In the genomic region with DNA sequence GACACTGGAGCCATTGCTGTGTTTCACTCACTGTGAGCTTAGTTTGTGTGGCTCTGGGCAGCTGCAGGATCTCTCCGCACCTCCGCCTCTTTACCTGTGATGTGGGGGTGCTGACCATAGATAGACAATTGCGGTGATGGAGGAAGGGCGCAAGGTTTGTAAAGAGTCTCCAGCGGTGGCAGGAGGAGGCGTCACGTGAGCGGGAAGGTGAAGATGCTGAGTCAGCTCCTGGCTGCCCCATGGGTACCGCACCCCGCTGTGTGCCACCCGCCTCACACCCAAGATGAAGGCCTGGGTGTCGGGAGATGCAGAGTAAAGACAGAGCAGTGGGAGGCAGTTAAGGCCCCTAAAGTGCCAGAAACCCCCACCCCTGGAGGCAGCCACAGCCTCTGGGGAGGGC, we compare ENCODE assay signal across 1 cellular context.
TF ChIP-seq lines count a peak whose summit lies in the region.

No MANE protein-coding gene starts in this region.

TF ChIP-seq in K562, 482 proteins besides CTCF, POLR2A, EP300 and RAD21 (continued from another document):
- TF ChIP-seq, protein P1, sequence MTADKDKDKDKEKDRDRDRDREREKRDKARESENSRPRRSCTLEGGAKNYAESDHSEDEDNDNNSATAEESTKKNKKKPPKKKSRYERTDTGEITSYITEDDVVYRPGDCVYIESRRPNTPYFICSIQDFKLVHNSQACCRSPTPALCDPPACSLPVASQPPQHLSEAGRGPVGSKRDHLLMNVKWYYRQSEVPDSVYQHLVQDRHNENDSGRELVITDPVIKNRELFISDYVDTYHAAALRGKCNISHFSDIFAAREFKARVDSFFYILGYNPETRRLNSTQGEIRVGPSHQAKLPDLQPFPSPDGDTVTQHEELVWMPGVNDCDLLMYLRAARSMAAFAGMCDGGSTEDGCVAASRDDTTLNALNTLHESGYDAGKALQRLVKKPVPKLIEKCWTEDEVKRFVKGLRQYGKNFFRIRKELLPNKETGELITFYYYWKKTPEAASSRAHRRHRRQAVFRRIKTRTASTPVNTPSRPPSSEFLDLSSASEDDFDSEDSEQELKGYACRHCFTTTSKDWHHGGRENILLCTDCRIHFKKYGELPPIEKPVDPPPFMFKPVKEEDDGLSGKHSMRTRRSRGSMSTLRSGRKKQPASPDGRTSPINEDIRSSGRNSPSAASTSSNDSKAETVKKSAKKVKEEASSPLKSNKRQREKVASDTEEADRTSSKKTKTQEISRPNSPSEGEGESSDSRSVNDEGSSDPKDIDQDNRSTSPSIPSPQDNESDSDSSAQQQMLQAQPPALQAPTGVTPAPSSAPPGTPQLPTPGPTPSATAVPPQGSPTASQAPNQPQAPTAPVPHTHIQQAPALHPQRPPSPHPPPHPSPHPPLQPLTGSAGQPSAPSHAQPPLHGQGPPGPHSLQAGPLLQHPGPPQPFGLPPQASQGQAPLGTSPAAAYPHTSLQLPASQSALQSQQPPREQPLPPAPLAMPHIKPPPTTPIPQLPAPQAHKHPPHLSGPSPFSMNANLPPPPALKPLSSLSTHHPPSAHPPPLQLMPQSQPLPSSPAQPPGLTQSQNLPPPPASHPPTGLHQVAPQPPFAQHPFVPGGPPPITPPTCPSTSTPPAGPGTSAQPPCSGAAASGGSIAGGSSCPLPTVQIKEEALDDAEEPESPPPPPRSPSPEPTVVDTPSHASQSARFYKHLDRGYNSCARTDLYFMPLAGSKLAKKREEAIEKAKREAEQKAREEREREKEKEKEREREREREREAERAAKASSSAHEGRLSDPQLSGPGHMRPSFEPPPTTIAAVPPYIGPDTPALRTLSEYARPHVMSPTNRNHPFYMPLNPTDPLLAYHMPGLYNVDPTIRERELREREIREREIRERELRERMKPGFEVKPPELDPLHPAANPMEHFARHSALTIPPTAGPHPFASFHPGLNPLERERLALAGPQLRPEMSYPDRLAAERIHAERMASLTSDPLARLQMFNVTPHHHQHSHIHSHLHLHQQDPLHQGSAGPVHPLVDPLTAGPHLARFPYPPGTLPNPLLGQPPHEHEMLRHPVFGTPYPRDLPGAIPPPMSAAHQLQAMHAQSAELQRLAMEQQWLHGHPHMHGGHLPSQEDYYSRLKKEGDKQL (CRISPR knock-in tag; IDR thresholded peaks at IDR 0.05; ENCODE audit: borderline replicate concordance), result no peak
- TF ChIP-seq ZNF316 (IDR thresholded peaks at IDR 0.05) (peak; percentile 84), SMAD3 (CRISPR knock-in tag; conservative IDR thresholded peaks at IDR 0.05) (no peak), RB1 (IDR thresholded peaks at IDR 0.05; ENCODE audit: low read depth) (no peak), TCFL5 (CRISPR knock-in tag; conservative IDR thresholded peaks at IDR 0.05) (no peak), PURB (CRISPR knock-in tag; IDR thresholded peaks at IDR 0.05; ENCODE audit: low read depth) (no peak), FOXK2 (conservative IDR thresholded peaks at IDR 0.05 in 1 of 2, IDR thresholded peaks at IDR 0.05 in 1 of 2; ENCODE audit: low read depth in 2 of 2) (no peak), ZKSCAN1 (IDR thresholded peaks at IDR 0.05; ENCODE audit: low read depth, low read length) (no peak)
- TF ChIP-seq, protein P2, sequence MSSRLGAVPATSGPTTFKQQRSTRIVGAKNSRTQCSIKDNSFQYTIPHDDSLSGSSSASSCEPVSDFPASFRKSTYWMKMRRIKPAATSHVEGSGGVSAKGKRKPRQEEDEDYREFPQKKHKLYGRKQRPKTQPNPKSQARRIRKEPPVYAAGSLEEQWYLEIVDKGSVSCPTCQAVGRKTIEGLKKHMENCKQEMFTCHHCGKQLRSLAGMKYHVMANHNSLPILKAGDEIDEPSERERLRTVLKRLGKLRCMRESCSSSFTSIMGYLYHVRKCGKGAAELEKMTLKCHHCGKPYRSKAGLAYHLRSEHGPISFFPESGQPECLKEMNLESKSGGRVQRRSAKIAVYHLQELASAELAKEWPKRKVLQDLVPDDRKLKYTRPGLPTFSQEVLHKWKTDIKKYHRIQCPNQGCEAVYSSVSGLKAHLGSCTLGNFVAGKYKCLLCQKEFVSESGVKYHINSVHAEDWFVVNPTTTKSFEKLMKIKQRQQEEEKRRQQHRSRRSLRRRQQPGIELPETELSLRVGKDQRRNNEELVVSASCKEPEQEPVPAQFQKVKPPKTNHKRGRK (tag; IDR thresholded peaks at IDR 0.05), result no peak
